1 cellular context compared by ENCODE assay signal in genomic region chr5:36396640-36397039, GRCh38.
TF ChIP-seq lines count a peak whose summit lies in the region.

No MANE protein-coding gene starts in this region.

TF ChIP-seq in HepG2, 621 proteins besides CTCF, POLR2A, EP300 and RAD21 (continued from another document):
- peak; percentile 57; the same call in 1 of the 2 replicates for TF ChIP-seq FOXP4 (CRISPR knock-in tag; IDR thresholded peaks at IDR 0.05)
- TF ChIP-seq MIXL1 (CRISPR knock-in tag; IDR thresholded peaks at IDR 0.05): no peak
- peak; percentile 89 for TF ChIP-seq FOSL2 (CRISPR knock-in tag; IDR thresholded peaks at IDR 0.05)
- TF ChIP-seq NCOA2 (CRISPR knock-in tag; IDR thresholded peaks at IDR 0.05): peak; percentile 33
- TF ChIP-seq SRSF9 (IDR thresholded peaks at IDR 0.05; ENCODE audit: borderline replicate concordance, insufficient read depth, low read depth, low read length, poor library complexity, severe bottlenecking): no peak
- no peak for TF ChIP-seq SUZ12 (IDR thresholded peaks at IDR 0.05; ENCODE audit: low read depth, low read length)
- TF ChIP-seq TCF7 (IDR thresholded peaks at IDR 0.05; ENCODE audit: low read depth): peak; percentile 52
- no peak for TF ChIP-seq ZBTB46 (CRISPR knock-in tag; IDR thresholded peaks at IDR 0.05; ENCODE audit: borderline replicate concordance)
- no peak for TF ChIP-seq CHD2 (IDR thresholded peaks at IDR 0.05; ENCODE audit: low read depth, low read length)
- TF ChIP-seq CREM (IDR thresholded peaks at IDR 0.05): peak; percentile 26; the same call in 1 of the 2 replicates
- no peak for TF ChIP-seq CREM (CRISPR knock-in tag; IDR thresholded peaks at IDR 0.05)
- TF ChIP-seq SOX13 (IDR thresholded peaks at IDR 0.05): no peak
- peak in 1 of 2 experiments; percentile 11; a peak in 1 of 4 replicates for TF ChIP-seq SOX13 (CRISPR knock-in tag; conservative IDR thresholded peaks at IDR 0.05 in 1 of 2, IDR thresholded peaks at IDR 0.05 in 1 of 2)
- TF ChIP-seq SOX6 (IDR thresholded peaks at IDR 0.05): no peak
- TF ChIP-seq SOX6 (CRISPR knock-in tag; IDR thresholded peaks at IDR 0.05): 0 out of 2 replicates have a peak, but pooled peaks have one; percentile 47
- no peak for TF ChIP-seq ZNF75D (CRISPR knock-in tag; IDR thresholded peaks at IDR 0.05; ENCODE audit: borderline replicate concordance)
- peak; percentile 62 for TF ChIP-seq PAXIP1 (CRISPR knock-in tag; conservative IDR thresholded peaks at IDR 0.05)
- TF ChIP-seq BATF2 (CRISPR knock-in tag; IDR thresholded peaks at IDR 0.05): no peak
- TF ChIP-seq FOSL1 (CRISPR knock-in tag; IDR thresholded peaks at IDR 0.05; ENCODE audit: borderline replicate concordance): peak; percentile 29; the same call in 1 of the 2 replicates
- peak; percentile 27; the same call in 1 of the 2 replicates for TF ChIP-seq JUND (CRISPR knock-in tag; IDR thresholded peaks at IDR 0.05)
- no peak for TF ChIP-seq HOXA3 (CRISPR knock-in tag; IDR thresholded peaks at IDR 0.05)
TF ChIP-seq in HepG2: peak in this region for 12.
